In the genomic region with DNA sequence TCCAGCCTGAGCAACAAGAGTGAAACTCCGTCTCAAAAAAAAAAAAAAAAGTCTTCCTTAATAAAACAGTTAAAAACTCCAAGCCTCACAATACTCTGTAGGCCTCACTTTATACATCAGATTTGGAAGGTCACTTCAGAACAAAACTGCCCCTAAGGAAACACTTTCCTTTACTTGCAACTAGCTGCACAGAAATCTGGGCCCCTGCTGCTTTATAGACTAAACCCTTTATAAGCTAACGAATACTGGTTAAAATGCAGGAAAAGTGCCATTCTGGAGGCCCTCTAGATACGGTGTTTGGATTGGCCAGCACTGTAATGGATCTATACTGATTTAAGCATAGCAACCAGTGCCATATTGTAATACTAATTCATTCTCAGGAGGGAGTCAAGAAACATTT, we compare ENCODE assay signal across 1 cellular context.
TF ChIP-seq lines count a peak whose summit lies in the region.

No MANE protein-coding gene starts in this region.

TF ChIP-seq in HEK293T, 16 proteins besides CTCF, POLR2A, EP300 and RAD21:
- peak; percentile 74 for TF ChIP-seq ZNF384 (IDR thresholded peaks at IDR 0.05)
- TF ChIP-seq HDGF (IDR thresholded peaks at IDR 0.05; ENCODE audit: borderline replicate concordance) = no peak
